In the genomic region with DNA sequence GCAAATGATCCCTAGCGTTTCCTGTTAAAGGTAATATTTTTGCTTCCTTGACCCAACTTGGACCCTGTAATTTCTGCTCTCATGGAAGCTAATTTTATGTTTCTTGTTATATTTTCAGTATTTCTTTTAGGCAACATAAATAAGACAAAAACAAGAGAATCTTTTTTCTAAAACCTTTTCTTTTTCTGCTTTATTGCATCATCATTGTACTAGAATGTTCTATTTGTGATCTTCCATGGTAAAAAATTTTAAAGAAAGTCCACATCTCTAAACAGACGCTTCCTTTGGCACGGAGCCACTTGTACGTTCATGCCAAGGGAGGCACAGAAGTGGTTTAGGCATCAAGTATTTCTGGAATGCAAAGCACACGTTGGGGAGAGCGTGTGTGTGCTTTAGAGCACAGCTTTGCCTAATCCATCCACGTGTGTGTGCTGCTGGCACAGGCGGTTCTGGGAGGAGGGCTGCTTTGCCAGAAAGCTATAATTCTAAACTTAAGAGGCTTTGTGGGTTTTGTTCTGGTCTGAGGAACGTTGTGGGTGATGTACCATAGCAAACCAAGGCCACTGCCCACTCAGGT, we compare ENCODE assay signal across 8 cellular contexts.
DNase-seq lines count a peak whose midpoint lies in the region; ATAC-seq, FAIRE-seq and TF ChIP-seq lines count a peak whose summit lies in the region.

No MANE protein-coding gene starts in this region.

- no peaks in the 10 kb centered on the region for H4K20me1 ChIP-seq in HepG2 (ENCODE audit: insufficient read depth, low read length)

- TF ChIP-seq POLR2A in HepG2 (IDR thresholded peaks at IDR 0.05; ENCODE audit: insufficient read depth in 1 of 2, low read depth in 2 of 2, low read length in 2 of 2), result no peak

- no peaks in the 10 kb centered on the region for H3K36me3 Mint-ChIP-seq in brain

- H3K9ac ChIP-seq in HUES6 (ENCODE audit: low read length) (no peak overlapping the region), HepG2 (ENCODE audit: insufficient read depth, low read depth, low read length) (no peak overlapping the region)

- H3K4me1 Mint-ChIP-seq in brain, result peaks cover 31% of the 10 kb centered on the region

- TF ChIP-seq RAD21 in HepG2 (CRISPR knock-in tag; IDR thresholded peaks at IDR 0.05), result no peak

- 85% methylated on average over 9 of the region's 9 CpGs for WGBS in HepG2 (ENCODE audit: low lambda C conversion rate)

- CTCF ChIA-PET in HepG2 (lab: Yijun Ruan, JAX; ENCODE audit: low intra/inter-chr PET ratio, low total read pairs), result no interaction called here

- peak overlapping the region; percentile 3; the same call in 1 of the 2 replicates for H3K27ac ChIP-seq in HUES6 (ENCODE audit: low read depth, low read length)
- no peak overlapping the region for H3K27ac ChIP-seq in HepG2 (ENCODE audit: extremely low read length, insufficient read depth, low read length)

- no peak overlapping the region for H2AFZ ChIP-seq in HepG2 (ENCODE audit: low read length)

- DNase-seq in A172 (ENCODE audit: low spot score) (peak; percentile 86), HepG2 (ENCODE audit: low spot score) (peak; percentile 50), G401 (ENCODE audit: low spot score) (no peak), GM19239 (ENCODE audit: insufficient read length, low spot score) (no peak), T-helper 2 cell (no peak)

- no TSS peak for BruUV-seq in HepG2 (replicated peaks; lab: Mats Ljungman, UMichigan)

- H3K4me2 ChIP-seq in HepG2 (ENCODE audit: low read depth, low read length), result no peak overlapping the region

- POLR2A ChIA-PET in HepG2 (lab: Yijun Ruan, JAX), result no interaction called here

- no peak for TF ChIP-seq CTCF in brain (conservative IDR thresholded peaks at IDR 0.05)
- no peak for TF ChIP-seq CTCF in HepG2 (CRISPR knock-in tag; IDR thresholded peaks at IDR 0.05)

- in situ Hi-C loops in HepG2 (cut with HindIII; ENCODE audit: extremely low pct_ligation_motif_present, low pct_unique_long_range_greater_than_20kb), result no loop called here
- in situ Hi-C loops in G401 (cut with HindIII; ENCODE audit: low sequenced_read_pairs), result no loop called here

- H3K9me3 ChIP-seq in HUES6 (ENCODE audit: control insufficient read depth, insufficient read depth, low read depth, low read length), result no peaks in the 10 kb centered on the region
- no peaks in the 10 kb centered on the region for H3K9me3 ChIP-seq in HepG2 (ENCODE audit: low read length)

- H3K27ac Mint-ChIP-seq in brain, result peak overlapping the region in 3 of 5 experiments; percentile 47 to 90 (median 84)

- FAIRE-seq in HepG2 (lab: Jason Lieb, UNC) (peak; percentile 39), GM19239 (lab: Jason Lieb, UNC) (no peak)

- H3K4me3 Mint-ChIP-seq in brain, result peak overlapping the region in 1 of 5 experiments; percentile 26

- intact Hi-C loops in HepG2 (cut with micrococcal nuclease; ENCODE audit: unreplicated experiment), result no loop called here

- H3K4me1 ChIP-seq in HUES6 (ENCODE audit: control insufficient read depth, insufficient read depth, low read length) (peaks cover 19% of the 10 kb centered on the region), HepG2 (ENCODE audit: insufficient read depth, low read length) (peaks cover 7% of the 10 kb centered on the region; the same call in 1 of the 2 replicates)

- peaks cover 4% of the 10 kb centered on the region for H3K27me3 Mint-ChIP-seq in brain

- H3K36me3 ChIP-seq in HUES6 (ENCODE audit: control insufficient read depth, insufficient read depth, low read length) (no peaks in the 10 kb centered on the region; the same call in 1 of the 2 replicates), HepG2 (replicated peaks in 1 of 2; ENCODE audit: control insufficient read depth in 1 of 2, insufficient read depth in 2 of 2, low read length in 2 of 2) (peaks cover 2 to 8% of the 10 kb centered on the region in 2 experiments; a peak in 1 of 5 replicates)

- no peaks in the 10 kb centered on the region for H3K9me3 Mint-ChIP-seq in brain

- H3K4me3 ChIP-seq in HUES6 (ENCODE audit: low read depth, low read length) (no peak overlapping the region), HepG2 (replicated peaks in 1 of 3; ENCODE audit: insufficient read depth in 1 of 3, low read depth in 2 of 3, low read length in 3 of 3) (no peak overlapping the region)

- no peaks in the 10 kb centered on the region for H3K27me3 ChIP-seq in HUES6 (ENCODE audit: control insufficient read depth, insufficient read depth, low read length)
- no peaks in the 10 kb centered on the region for H3K27me3 ChIP-seq in HepG2 (ENCODE audit: control insufficient read depth in 1 of 2, insufficient read depth in 2 of 2, low read length in 2 of 2)

- ATAC-seq in HepG2 (peak; percentile 62), GM18907 (IDR thresholded peaks at IDR 0.05; ENCODE audit: unreplicated experiment) (no peak)

- no peaks in the 10 kb centered on the region for H3K79me2 ChIP-seq in HepG2 (ENCODE audit: insufficient read depth, low read length)

- TF ChIP-seq EP300 in HepG2 (IDR thresholded peaks at IDR 0.05; ENCODE audit: low read depth in 2 of 2, low read length in 2 of 2), result no peak
- TF ChIP-seq EP300 in HepG2 (CRISPR knock-in tag; IDR thresholded peaks at IDR 0.05; ENCODE audit: borderline replicate concordance), result no peak

TF ChIP-seq in HepG2, 621 proteins besides CTCF, POLR2A, EP300 and RAD21:
- peak; percentile 71 for TF ChIP-seq TEAD3 (CRISPR knock-in tag; optimal IDR thresholded peaks at IDR 0.05; ENCODE audit: borderline replicate concordance)
- TF ChIP-seq, protein P1, sequence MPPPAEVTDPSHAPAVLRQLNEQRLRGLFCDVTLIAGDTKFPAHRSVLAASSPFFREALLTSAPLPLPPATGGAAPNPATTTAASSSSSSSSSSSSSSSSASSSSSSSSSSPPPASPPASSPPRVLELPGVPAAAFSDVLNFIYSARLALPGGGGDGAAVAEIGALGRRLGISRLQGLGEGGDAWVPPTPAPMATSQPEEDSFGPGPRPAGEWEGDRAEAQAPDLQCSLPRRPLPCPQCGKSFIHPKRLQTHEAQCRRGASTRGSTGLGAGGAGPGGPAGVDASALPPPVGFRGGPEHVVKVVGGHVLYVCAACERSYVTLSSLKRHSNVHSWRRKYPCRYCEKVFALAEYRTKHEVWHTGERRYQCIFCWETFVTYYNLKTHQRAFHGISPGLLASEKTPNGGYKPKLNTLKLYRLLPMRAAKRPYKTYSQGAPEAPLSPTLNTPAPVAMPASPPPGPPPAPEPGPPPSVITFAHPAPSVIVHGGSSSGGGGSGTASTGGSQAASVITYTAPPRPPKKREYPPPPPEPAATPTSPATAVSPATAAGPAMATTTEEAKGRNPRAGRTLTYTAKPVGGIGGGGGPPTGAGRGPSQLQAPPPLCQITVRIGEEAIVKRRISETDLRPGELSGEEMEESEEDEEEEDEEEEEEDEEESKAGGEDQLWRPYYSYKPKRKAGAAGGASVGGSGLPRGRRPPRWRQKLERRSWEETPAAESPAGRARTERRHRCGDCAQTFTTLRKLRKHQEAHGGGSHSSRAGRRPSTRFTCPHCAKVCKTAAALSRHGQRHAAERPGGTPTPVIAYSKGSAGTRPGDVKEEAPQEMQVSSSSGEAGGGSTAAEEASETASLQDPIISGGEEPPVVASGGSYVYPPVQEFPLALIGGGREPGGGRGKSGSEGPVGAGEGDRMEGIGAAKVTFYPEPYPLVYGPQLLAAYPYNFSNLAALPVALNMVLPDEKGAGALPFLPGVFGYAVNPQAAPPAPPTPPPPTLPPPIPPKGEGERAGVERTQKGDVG (CRISPR knock-in tag; IDR thresholded peaks at IDR 0.05; ENCODE audit: borderline replicate concordance), result no peak
- peak; percentile 38; the same call in 1 of the 2 replicates for TF ChIP-seq CEBPB (IDR thresholded peaks at IDR 0.05; ENCODE audit: borderline replicate concordance, low read depth, low read length)
- TF ChIP-seq ZFP91 (CRISPR knock-in tag; IDR thresholded peaks at IDR 0.05; ENCODE audit: borderline replicate concordance), result no peak
- no peak for TF ChIP-seq RARG (CRISPR knock-in tag; IDR thresholded peaks at IDR 0.05; ENCODE audit: low read depth)
- TF ChIP-seq CENPX (CRISPR knock-in tag; IDR thresholded peaks at IDR 0.05), result no peak
- TF ChIP-seq ZNF841 (CRISPR knock-in tag; IDR thresholded peaks at IDR 0.05; ENCODE audit: borderline replicate concordance), result no peak
- no peak for TF ChIP-seq ETS1 (CRISPR knock-in tag; IDR thresholded peaks at IDR 0.05)
- peak; percentile 64; the same call in 1 of the 2 replicates for TF ChIP-seq ATF7 (IDR thresholded peaks at IDR 0.05)
- TF ChIP-seq ATF7 (CRISPR knock-in tag; IDR thresholded peaks at IDR 0.05), result no peak

Comparison
In these comparisons a context has a peak if more than half of its experiments do, and no peak if none do; other contexts are left out.
1. DNase-seq: peak in A172 (single experiment) and HepG2 (single experiment); none in G401 (single experiment), GM19239 (single experiment) and T-helper 2 cell (0 of 5).